11 cellular contexts compared by ENCODE assay signal in genomic region chr10:76583711-76584161, GRCh38.
DNase-seq lines count a peak whose midpoint lies in the region; ATAC-seq, FAIRE-seq and TF ChIP-seq lines count a peak whose summit lies in the region.
"Had no signal": no experiment of that assay in that cellular context is flagged by ENCODE, and none has a peak within 500 bp of the region (broad histone marks: within the 10 kb centered on the region; RNA-seq: fewer than 3 reads in every experiment).

No MANE protein-coding gene starts in this region.

- no peak overlapping the region for H3K4me3 Mint-ChIP-seq in mesothelial cell of epicardium
- H3K4me3 Mint-ChIP-seq: CD8-positive, alpha-beta T cell had no signal

- peaks cover 4% of the 10 kb centered on the region for H3K9me3 Mint-ChIP-seq in mesothelial cell of epicardium
- H3K9me3 Mint-ChIP-seq: CD8-positive, alpha-beta T cell had no signal

- FAIRE-seq in endometrium (lab: Jason Lieb, UNC) = peak; percentile 21

- DNase-seq in AG09309 (ENCODE audit: low read depth) (peak; percentile 78), M059J (ENCODE audit: low read depth) (peak; percentile 87), mesothelial cell of epicardium (ENCODE audit: low spot score in 2 of 2, unreplicated experiment in 2 of 2) (no peak), NCI-H2081 treated with DMSO at 0.1 percent for 48 hours (lab: John Stamatoyannopoulos, UW) (no peak), germinal center (ENCODE audit: low spot score) (no peak)
- DNase-seq: caudate nucleus; CD8-positive, alpha-beta T cell; ovary had no signal

- peak overlapping the region; percentile 94 for H3K27ac Mint-ChIP-seq in mesothelial cell of epicardium
- H3K27ac Mint-ChIP-seq: CD8-positive, alpha-beta T cell had no signal

- no peak overlapping the region for H3K4me3 ChIP-seq in AG09309 (ENCODE audit: control insufficient read depth, low read depth, low read length)
- H3K4me3 ChIP-seq: ovary had no signal

- TF ChIP-seq CTCF in AG09309 (IDR thresholded peaks at IDR 0.05; ENCODE audit: control insufficient read depth, insufficient read depth, low read depth, low read length, missing control alignments) = no peak
- no peak for TF ChIP-seq CTCF in mesothelial cell of epicardium (IDR thresholded peaks at IDR 0.05; ENCODE audit: unreplicated experiment)

- no peaks in the 10 kb centered on the region for H3K36me3 Mint-ChIP-seq in mesothelial cell of epicardium
- H3K36me3 Mint-ChIP-seq: CD8-positive, alpha-beta T cell had no signal

- no peak for ATAC-seq in GM19023 (IDR thresholded peaks at IDR 0.05; ENCODE audit: unreplicated experiment)
- ATAC-seq in GM19035 (IDR thresholded peaks at IDR 0.05; ENCODE audit: unreplicated experiment) = no peak
- ATAC-seq: CD8-positive, alpha-beta T cell had no signal

- H3K27me3 Mint-ChIP-seq in mesothelial cell of epicardium (ENCODE audit: low read depth) = no peaks in the 10 kb centered on the region

- peaks cover 33% of the 10 kb centered on the region for H3K4me1 Mint-ChIP-seq in mesothelial cell of epicardium

Comparison
In these comparisons a context has a peak if more than half of its experiments do, and no peak if none do; other contexts are left out.
1. DNase-seq: peak in AG09309 (single experiment) and M059J (single experiment); none in mesothelial cell of epicardium (0 of 2), NCI-H2081 treated with DMSO at 0.1 percent for 48 hours (single experiment) and germinal center (single experiment).